Comparison of ENCODE assay signal across 8 cellular contexts in the genomic region with DNA sequence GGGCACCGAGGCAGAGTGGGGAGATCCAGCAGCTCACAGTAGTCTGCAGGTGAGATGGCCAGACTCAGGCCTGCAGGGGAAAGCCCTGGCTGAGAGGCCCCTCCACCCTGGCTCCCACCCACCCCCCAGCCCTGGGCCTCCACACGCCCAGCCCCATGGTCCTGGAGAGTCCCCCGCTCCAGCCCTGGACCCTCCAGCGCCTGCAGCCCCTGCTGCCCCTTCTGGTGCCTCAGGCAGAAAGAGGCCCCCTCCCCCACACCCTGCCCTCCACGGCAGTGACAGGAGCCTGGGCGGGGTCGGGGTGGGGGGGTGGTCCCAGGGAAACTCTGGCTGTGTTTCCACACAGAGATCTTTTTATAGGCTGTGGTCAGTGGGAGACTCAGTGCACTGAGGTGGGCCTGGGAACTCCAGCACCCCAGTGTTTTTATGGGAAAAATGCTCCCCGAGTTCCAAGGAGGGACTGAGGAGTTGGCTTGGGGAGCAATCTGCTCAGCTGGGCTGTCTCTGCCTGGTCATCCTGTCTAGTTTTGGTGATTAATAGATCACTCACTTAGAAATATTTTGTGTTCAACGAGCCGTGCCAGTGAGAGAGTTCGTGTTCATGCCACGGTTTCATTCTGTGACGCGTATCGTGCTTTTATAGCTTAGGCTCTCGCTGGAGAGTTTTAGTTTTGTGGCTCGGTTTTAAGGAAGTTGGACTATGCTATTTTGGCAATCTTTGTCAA. TPM values are rescaled to one million over a fixed set of nuclear protein-coding genes. Genes with fewer than 3 reads are reported as not detected.
DNase-seq lines count a peak whose midpoint lies in the region; ATAC-seq, FAIRE-seq and TF ChIP-seq lines count a peak whose summit lies in the region.

No MANE protein-coding gene starts in this region.

- DNase-seq in IMR-90: peak; percentile 73
- no peak for DNase-seq in K562 (ENCODE audit: extremely low read depth in 1 of 4, low spot score in 3 of 4)
- peak; percentile 41 to 58 for DNase-seq in lung microvascular endothelial cell (ENCODE audit: low read depth in 2 of 2)
- peak; percentile 67 for DNase-seq in upper lobe of right lung
- no peak for DNase-seq in NCI-H1105 treated with DMSO at 0.1 percent for 48 hours (lab: John Stamatoyannopoulos, UW)
- no peak for DNase-seq in NCI-H187 treated with DMSO at 0.1 percent for 48 hours (lab: John Stamatoyannopoulos, UW)

- H3K9ac ChIP-seq in BLaER1: peak overlapping the region; percentile 73
- peak overlapping the region; percentile 11 for H3K9ac ChIP-seq in IMR-90 (ENCODE audit: low read depth, low read length)
- H3K9ac ChIP-seq in K562 (ENCODE audit: insufficient read depth in 1 of 2, low read depth in 2 of 2, low read length in 2 of 2): no peak overlapping the region

- H3K36me3 ChIP-seq in BLaER1 (peaks cover 10% of the 10 kb centered on the region), IMR-90 (ENCODE audit: control insufficient read depth, insufficient read depth, low read length) (no peaks in the 10 kb centered on the region), K562 (ENCODE audit: control insufficient read depth, insufficient read depth, low read length) (no peaks in the 10 kb centered on the region), upper lobe of right lung (no peaks in the 10 kb centered on the region)

- no peak for TF ChIP-seq EP300 in K562 (IDR thresholded peaks at IDR 0.05; ENCODE audit: low read length)

- H4K5ac ChIP-seq in IMR-90 (ENCODE audit: low read depth, low read length): peak overlapping the region; percentile 32; the same call in 1 of the 2 replicates

- no peak overlapping the region for H2BK20ac ChIP-seq in IMR-90 (ENCODE audit: low read depth, low read length)

- H3K9me3 ChIP-seq in BLaER1 (no peaks in the 10 kb centered on the region), IMR-90 (ENCODE audit: control insufficient read depth, insufficient read depth, low read length) (no peaks in the 10 kb centered on the region), K562 (replicated peaks; ENCODE audit: control insufficient read depth, insufficient read depth, low read depth, low read length) (no peaks in the 10 kb centered on the region), upper lobe of right lung (no peaks in the 10 kb centered on the region)

- H3K4me3 ChIP-seq in BLaER1 (peak overlapping the region; percentile 56), IMR-90 (ENCODE audit: insufficient read depth, low read depth, low read length) (peak overlapping the region; percentile 36), K562 (no peak overlapping the region), upper lobe of right lung (peak overlapping the region; percentile 45)

- peak overlapping the region; percentile 95 for H3K4me2 ChIP-seq in BLaER1
- H3K4me2 ChIP-seq in IMR-90 (ENCODE audit: low read depth, low read length): peak overlapping the region; percentile 93
- no peak overlapping the region for H3K4me2 ChIP-seq in K562 (ENCODE audit: insufficient read depth, low read length)

- in situ Hi-C loops in IMR-90 (cut with MboI; ENCODE audit: low sequenced_read_pairs) (no loop called here), K562 (cut with MboI) (no loop called here)

- peak overlapping the region; percentile 1; the same call in 1 of the 2 replicates for H4K91ac ChIP-seq in IMR-90 (ENCODE audit: insufficient read depth, low read depth, low read length)

- no peak for TF ChIP-seq CTCF in IMR-90 (conservative IDR thresholded peaks at IDR 0.05; ENCODE audit: low read depth, low read length)
- no peak for TF ChIP-seq CTCF in K562 (IDR thresholded peaks at IDR 0.05 in 2 of 3, conservative IDR thresholded peaks at IDR 0.05 in 1 of 3; ENCODE audit: insufficient read depth in 2 of 3, low read depth in 1 of 3, low read length in 3 of 3)
- no peak for TF ChIP-seq CTCF in upper lobe of right lung (IDR thresholded peaks at IDR 0.05)

- H2AK5ac ChIP-seq in IMR-90 (ENCODE audit: low read depth, low read length): peak overlapping the region; percentile 44; the same call in 1 of the 2 replicates

- peak overlapping the region; percentile 18 for H2AFZ ChIP-seq in IMR-90 (replicated peaks; ENCODE audit: low read length, poor library complexity)
- no peak overlapping the region for H2AFZ ChIP-seq in K562 (ENCODE audit: low read depth, low read length)

- H3K27ac ChIP-seq in BLaER1 (peak overlapping the region; percentile 80), IMR-90 (ENCODE audit: insufficient read depth, low read length) (peak overlapping the region; percentile 39; the same call in 1 of the 2 replicates), K562 (ENCODE audit: extremely low read depth, low read depth, low read length) (no peak overlapping the region), upper lobe of right lung (peak overlapping the region; percentile 86)

- TF ChIP-seq RAD21 in IMR-90 (IDR thresholded peaks at IDR 0.05; ENCODE audit: low read length) (no peak), K562 (CRISPR knock-in tag; conservative IDR thresholded peaks at IDR 0.05 in 1 of 2, IDR thresholded peaks at IDR 0.05 in 1 of 2) (no peak)

- no peak for FAIRE-seq in K562 (lab: Jason Lieb, UNC)

- POLR2A ChIA-PET in IMR-90 (lab: Charles Lee; ENCODE audit: unreplicated experiment): no interaction called here
- POLR2A ChIA-PET in K562 (lab: Yijun Ruan, JAX): no interaction called here

- no peaks in the 10 kb centered on the region for H3K79me2 ChIP-seq in K562 (ENCODE audit: control insufficient read depth, insufficient read depth, low read length)

- H3K9me1 ChIP-seq in IMR-90 (ENCODE audit: insufficient read depth, low read length): no peaks in the 10 kb centered on the region; the same call in 1 of the 2 replicates
- H3K9me1 ChIP-seq in K562 (ENCODE audit: control insufficient read depth, insufficient read depth, low read length): no peaks in the 10 kb centered on the region

- BruUV-seq in IMR-90 (replicated peaks; lab: Mats Ljungman, UMichigan) (no TSS peak), K562 (replicated peaks; lab: Mats Ljungman, UMichigan) (no TSS peak)

- CTCF ChIA-PET in IMR-90 (lab: Yijun Ruan, JAX) (interaction anchor here (0.6 kb wide), 1 partner anchor 11 kb away, joined by 3 read pairs; no protein-coding TSS in a partner anchor), K562 (lab: Yijun Ruan, JAX; ENCODE audit: low intra/inter-chr PET ratio) (no interaction called here)

- no peak overlapping the region for H3K18ac ChIP-seq in IMR-90 (ENCODE audit: low read depth, low read length)

- no peak overlapping the region for H2BK15ac ChIP-seq in IMR-90 (ENCODE audit: low read depth, low read length)

- no CpG with 5 or more reads among the region's 17 CpGs for WGBS in IMR-90 (ENCODE audit: extremely low coverage in 2 of 2, insufficient read length in 1 of 2), 2 experiments
- 14% methylated on average over 13 of the region's 17 CpGs for WGBS in K562 (ENCODE audit: insufficient coverage, low coverage, missing lambda C conversion rate)

- H4K8ac ChIP-seq in IMR-90 (ENCODE audit: low read depth in 2 of 2, low read length in 2 of 2): peak overlapping the region in 1 of 2 experiments; percentile 73; a peak in 3 of 4 replicates

- no peak overlapping the region for H2AK9ac ChIP-seq in IMR-90 (replicated peaks; ENCODE audit: low read depth, low read length, poor library complexity)

- ATAC-seq in GM21381 (IDR thresholded peaks at IDR 0.05; ENCODE audit: unreplicated experiment) (peak; percentile 58), IMR-90 (ENCODE audit: low read depth) (peak; percentile 58), K562 (no peak), upper lobe of right lung (no peak)

- dilution Hi-C loops in IMR-90 (cut with HindIII; ENCODE audit: low sequenced_read_pairs, unreplicated experiment): no loop called here

- peak overlapping the region; percentile 71 for H3K23ac ChIP-seq in IMR-90 (ENCODE audit: low read depth, low read length)

- intact Hi-C loops in IMR-90 (cut with micrococcal nuclease): no loop called here
- intact Hi-C loops in K562 (cut with micrococcal nuclease): no loop called here
- intact Hi-C loops in upper lobe of right lung (cut with DNase I): no loop called here

- H3K27me3 ChIP-seq in BLaER1: no peaks in the 10 kb centered on the region
- no peaks in the 10 kb centered on the region for H3K27me3 ChIP-seq in IMR-90 (ENCODE audit: control insufficient read depth, insufficient read depth, low read length)
- peaks cover 53 to 72% of the 10 kb centered on the region in 2 experiments for H3K27me3 ChIP-seq in K562 (ENCODE audit: control insufficient read depth in 2 of 2, insufficient read depth in 2 of 2, low read length in 2 of 2)
- no peaks in the 10 kb centered on the region for H3K27me3 ChIP-seq in upper lobe of right lung

- peaks cover 88% of the 10 kb centered on the region for H3K4me1 ChIP-seq in BLaER1
- peaks cover 19% of the 10 kb centered on the region for H3K4me1 ChIP-seq in IMR-90 (ENCODE audit: control insufficient read depth, insufficient read depth, low read length)
- peaks cover 0 to 25% of the 10 kb centered on the region in 2 experiments; a peak in 2 of 5 replicates for H3K4me1 ChIP-seq in K562 (replicated peaks in 1 of 2; ENCODE audit: control insufficient read depth in 2 of 2, insufficient read depth in 2 of 2, low read length in 2 of 2)
- peaks cover 29% of the 10 kb centered on the region for H3K4me1 ChIP-seq in upper lobe of right lung

- H3K56ac ChIP-seq in IMR-90 (ENCODE audit: extremely low read depth, insufficient read depth, low read length): no peak overlapping the region

- H3K4ac ChIP-seq in IMR-90 (ENCODE audit: low read depth, low read length): peak overlapping the region; percentile 57

- H3K79me1 ChIP-seq in IMR-90 (ENCODE audit: low read depth in 1 of 2, low read length in 2 of 2): peaks cover 0 to 25% of the 10 kb centered on the region in 2 experiments; a peak in 3 of 4 replicates

- no peak for TF ChIP-seq POLR2A in IMR-90 (IDR thresholded peaks at IDR 0.05; ENCODE audit: low read depth, low read length)
- TF ChIP-seq POLR2A in K562 (conservative IDR thresholded peaks at IDR 0.05): no peak

- peak overlapping the region; percentile 43; the same call in 1 of the 2 replicates for H2BK120ac ChIP-seq in IMR-90 (ENCODE audit: low read depth, low read length)

- H3K14ac ChIP-seq in IMR-90 (replicated peaks; ENCODE audit: low read depth, low read length): peak overlapping the region; percentile 34; the same call in 1 of the 2 replicates

- H4K20me1 ChIP-seq in BLaER1 (peaks cover 95% of the 10 kb centered on the region), IMR-90 (ENCODE audit: insufficient read depth, low read length) (peaks cover 6% of the 10 kb centered on the region; the same call in 1 of the 2 replicates), K562 (replicated peaks; ENCODE audit: control insufficient read depth, insufficient read depth, low read length) (peaks cover 2% of the 10 kb centered on the region; the same call in 1 of the 2 replicates)

- H2BK5ac ChIP-seq in IMR-90 (ENCODE audit: low read depth, low read length, poor library complexity, severe bottlenecking): peak overlapping the region; percentile 31

RNA-seq across cellular contexts. Expression of gene HGFAC, which starts 53.1 kb away (rescaled TPM):
- total RNA-seq in IMR-90 (2012; rRNA removed) (not detected in 2 replicates), K562 (2014; rRNA removed) (not detected in 2 replicates), K562 (2014; rRNA removed; fragmentation: Illumina TruSeq; extraction: Trizol) (not detected in 2 replicates), K562 (2015; rRNA removed; fragmentation: Illumina TruSeq; extraction: Trizol) (not detected in 2 replicates), K562 (2021) (0.09 TPM in 1 of 2 replicates, not detected in the other), lung microvascular endothelial cell (0.20 TPM in 1 of 2 replicates, not detected in the other), upper lobe of right lung (1.2 TPM)
- polyA plus RNA-seq in IMR-90 (2012; rRNA removed) (0.05 and 0.23 TPM in 2 replicates), K562 (2011; rRNA removed) (not detected in 2 replicates), K562 (2014; fragmentation: Illumina TruSeq; extraction: Trizol) (not detected in 2 replicates), K562 (2014; fragmentation: Nextera tagmentation; extraction: Ambion mirVana) (not detected), K562 (2014; rRNA removed) (0.13 TPM in 1 of 2 replicates, not detected in the other)
- polyA plus RNA-seq in IMR-90 (2012; cell fraction: cytosol; rRNA removed): 0.10 TPM in 1 of 2 replicates, not detected in the other
- 1.0 and 3.0 TPM in 2 replicates for polyA plus RNA-seq in IMR-90 (2012; cell fraction: nucleus; rRNA removed; ENCODE audit: low replicate concordance)
- total RNA-seq in K562 (2011; cell fraction: chromatin; rRNA removed; ENCODE audit: low replicate concordance): not detected in 2 replicates
- not detected in 2 replicates for total RNA-seq in K562 (2011; cell fraction: nucleolus; rRNA removed)
- total RNA-seq in K562 (2011; cell fraction: nucleoplasm; rRNA removed): not detected in 2 replicates
- not detected in 2 replicates for polyA plus RNA-seq in K562 (2011; cell fraction: cytosol; rRNA removed)
- 0.15 and 0.53 TPM in 2 replicates for polyA plus RNA-seq in K562 (2011; cell fraction: nucleus; rRNA removed)
- polyA plus RNA-seq in K562 (2012): not detected in 2 replicates
- polyA minus RNA-seq in K562 (2011; rRNA and poly(A)+ RNA removed): not detected in 2 replicates
- not detected in 2 replicates for polyA minus RNA-seq in K562 (2011; cell fraction: cytosol; rRNA and poly(A)+ RNA removed)
- polyA minus RNA-seq in K562 (2011; cell fraction: nucleus; rRNA and poly(A)+ RNA removed): not detected in 2 replicates

Comparison
In these comparisons a context has a peak if more than half of its experiments do, and no peak if none do; other contexts are left out.
1. H3K9ac ChIP-seq: peak in BLaER1 (single experiment) and IMR-90 (single experiment); none in K562 (0 of 2).
2. ATAC-seq: peak in GM21381 (single experiment) and IMR-90 (single experiment); none in K562 (single experiment) and upper lobe of right lung (single experiment).
3. DNase-seq: peak in IMR-90 (single experiment), lung microvascular endothelial cell (2 of 2) and upper lobe of right lung (single experiment); none in K562 (0 of 4), NCI-H1105 treated with DMSO at 0.1 percent for 48 hours (single experiment) and NCI-H187 treated with DMSO at 0.1 percent for 48 hours (single experiment).